ENCODE assay signal across 27 cellular contexts in the genomic region with DNA sequence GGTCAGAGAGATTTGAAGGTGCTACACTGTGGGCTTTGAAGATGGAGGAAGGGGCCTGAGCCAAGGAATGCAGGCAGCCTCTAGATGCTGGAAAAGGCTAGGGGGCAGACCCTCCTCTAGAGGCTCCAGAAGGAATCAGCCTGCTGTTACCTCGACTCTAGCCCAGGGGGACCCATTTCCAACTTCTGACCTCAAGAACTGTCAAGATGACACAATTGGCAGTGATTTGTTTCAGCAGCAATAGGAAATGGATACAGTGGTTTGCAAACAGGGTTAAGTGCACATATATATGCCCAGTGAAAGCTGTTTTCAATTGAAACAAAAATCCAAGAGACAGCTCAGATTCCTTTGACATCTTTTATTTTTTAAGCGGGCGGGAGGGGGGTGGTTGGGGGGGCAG. TPM values are rescaled to one million over a fixed set of nuclear protein-coding genes. Genes with fewer than 3 reads are reported as not detected.
"Had no signal": no experiment of that assay in that cellular context is flagged by ENCODE, and none has a peak within 500 bp of the region (broad histone marks: within the 10 kb centered on the region; RNA-seq: fewer than 3 reads in every experiment).

No MANE protein-coding gene starts in this region.

- H3K27ac Mint-ChIP-seq: activated naive CD4-positive, alpha-beta T cell treated with anti-CD3 and anti-CD28 coated beads, Interleukin-2, amount 10 ng/mL, durations not matched to agents 7 days and 5 days; activated naive CD8-positive, alpha-beta T cell treated with anti-CD3 and anti-CD28 coated beads, Interleukin-2, amount 50 U/mL, for 24 hours had no signal

- H3K27me3 ChIP-seq: colonic mucosa, gastrocnemius medialis, vagina had no signal

- H3K36me3 ChIP-seq: colonic mucosa, gastrocnemius medialis, left ventricle myocardium inferior, sigmoid colon, stomach, vagina had no signal

- H3K4me3 Mint-ChIP-seq: activated naive CD4-positive, alpha-beta T cell treated with anti-CD3 and anti-CD28 coated beads, Interleukin-2, amount 10 ng/mL, durations not matched to agents 7 days and 5 days; activated naive CD8-positive, alpha-beta T cell treated with anti-CD3 and anti-CD28 coated beads, Interleukin-2, amount 50 U/mL, for 24 hours; central memory CD8-positive, alpha-beta T cell; stimulated activated effector memory CD8-positive, alpha-beta T cell treated with anti-CD3 and anti-CD28 coated beads, Interleukin-12 subunit alpha, Interleukin-12 subunit beta, amount 100 ng/mL, for 72 hours had no signal

- H3K9me3 Mint-ChIP-seq: activated naive CD4-positive, alpha-beta T cell treated with anti-CD3 and anti-CD28 coated beads, Interleukin-2, amount 10 ng/mL, durations not matched to agents 7 days and 5 days; activated naive CD8-positive, alpha-beta T cell treated with anti-CD3 and anti-CD28 coated beads, Interleukin-2, amount 50 U/mL, for 24 hours; brain; central memory CD8-positive, alpha-beta T cell; neural crest cell; stimulated activated effector memory CD8-positive, alpha-beta T cell treated with anti-CD3 and anti-CD28 coated beads, Interleukin-12 subunit alpha, Interleukin-12 subunit beta, amount 100 ng/mL, for 72 hours had no signal

- H3K27ac ChIP-seq: colonic mucosa, gastrocnemius medialis, left ventricle myocardium inferior, sigmoid colon, stomach, vagina had no signal

- DNase-seq: activated CD4-positive, alpha-beta T cell treated with anti-CD3 and anti-CD28 coated beads, Interleukin-2, amount 50 U/mL, for 1 hour; activated CD4-positive, CD25-positive, alpha-beta regulatory T cell treated with anti-CD3 and anti-CD28 coated beads, Interleukin-2, amount 50 U/mL, for 72 hours; activated CD8-positive, alpha-beta memory T cell treated with anti-CD3 and anti-CD28 coated beads for 24 hours; activated CD8-positive, alpha-beta memory T cell treated with anti-CD3 and anti-CD28 coated beads, Interleukin-2, amount 50 U/mL, for 48 hours; activated effector memory CD4-positive, alpha-beta T cell treated with Interleukin-2 at 50 U/mL for 16 hours; activated naive CD4-positive, alpha-beta T cell treated with anti-CD3 and anti-CD28 coated beads, Interleukin-2, amount 10 ng/mL, durations not matched to agents 7 days and 5 days; activated naive CD8-positive, alpha-beta T cell treated with anti-CD3 and anti-CD28 coated beads, Interleukin-2, amount 50 U/mL, for 24 hours; activated T-cell treated with anti-CD3 and anti-CD28 coated beads, Interleukin-2, amount 50 U/mL, for 48 hours; anterior cingulate cortex; colonic mucosa; erythroblast; gastrocnemius medialis; head of caudate nucleus; kidney glomerular epithelial cell; left ventricle myocardium inferior; mammary epithelial cell; sigmoid colon; stimulated activated CD4-positive, alpha-beta T cell treated with anti-CD3 and anti-CD28 coated beads, Interleukin-4, amount 100 ng/mL, for 24 hours; stomach; T1000 had no signal

- H3K36me3 Mint-ChIP-seq: activated naive CD4-positive, alpha-beta T cell treated with anti-CD3 and anti-CD28 coated beads, Interleukin-2, amount 10 ng/mL, durations not matched to agents 7 days and 5 days; stimulated activated effector memory CD8-positive, alpha-beta T cell treated with anti-CD3 and anti-CD28 coated beads, Interleukin-12 subunit alpha, Interleukin-12 subunit beta, amount 100 ng/mL, for 72 hours had no signal

- H3K9me3 ChIP-seq: colonic mucosa, gastrocnemius medialis, left ventricle myocardium inferior, sigmoid colon, stomach, vagina had no signal

- H3K4me1 ChIP-seq: colonic mucosa had no signal

- H3K4me3 ChIP-seq: colonic mucosa, gastrocnemius medialis, left ventricle myocardium inferior, sigmoid colon, stomach, vagina had no signal

- ATAC-seq: activated naive CD8-positive, alpha-beta T cell treated with anti-CD3 and anti-CD28 coated beads, Interleukin-2, amount 50 U/mL, for 24 hours; gastrocnemius medialis; stimulated activated effector memory CD8-positive, alpha-beta T cell treated with anti-CD3 and anti-CD28 coated beads, Interleukin-12 subunit alpha, Interleukin-12 subunit beta, amount 100 ng/mL, for 72 hours had no signal

RNA-seq across cellular contexts. Expression of a gene that starts 11.0 kb away (rescaled TPM):
- total RNA-seq: pulmonary artery endothelial cell, temporal lobe had no signal

RNA-seq across cellular contexts. Expression of a gene that starts 26.6 kb away (rescaled TPM):
- total RNA-seq: mammary epithelial cell had no signal
